In the genomic region with DNA sequence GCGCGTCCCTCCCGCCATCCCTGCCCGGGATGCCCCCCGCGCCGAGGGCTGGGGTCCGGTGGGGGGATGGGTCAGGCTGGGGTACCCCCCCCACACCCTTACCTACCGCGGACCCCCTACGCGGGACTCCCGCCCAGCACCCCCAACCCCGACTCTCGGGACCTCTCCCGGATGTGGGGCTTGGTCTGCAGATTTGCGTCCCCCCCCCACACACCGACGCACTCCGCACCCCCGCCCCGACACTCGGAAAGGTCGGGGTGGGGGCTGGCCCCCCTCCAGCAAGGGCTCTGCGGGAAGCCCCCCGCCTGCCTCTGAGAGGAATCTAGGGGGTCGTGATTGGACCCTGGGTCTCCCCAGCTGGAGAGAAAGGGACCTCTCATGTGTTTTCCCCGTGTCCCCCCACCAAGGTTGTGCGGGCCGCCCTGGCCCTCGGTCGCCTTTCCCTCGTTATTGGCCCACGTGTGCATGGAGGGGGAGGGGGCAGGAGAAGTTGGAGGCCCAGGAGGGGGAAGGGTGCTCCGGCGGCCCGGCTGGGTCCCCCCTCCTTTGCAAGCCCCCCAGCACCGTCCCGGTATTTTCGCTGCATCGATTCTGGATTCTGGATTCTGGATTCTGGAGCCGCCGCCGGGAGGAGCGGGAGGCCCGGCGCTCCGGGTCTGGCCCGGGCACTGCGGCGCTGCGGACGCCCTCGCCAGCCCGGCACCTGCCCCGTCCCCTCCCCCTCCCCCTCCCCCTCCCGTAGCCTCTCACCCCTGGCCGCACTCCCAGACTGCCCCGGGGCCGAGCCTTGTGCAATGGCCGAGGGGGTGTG, we compare ENCODE assay signal across 8 cellular contexts. TPM values are rescaled to one million over a fixed set of nuclear protein-coding genes. Genes with fewer than 3 reads are reported as not detected.
A peak's percentile ranks its signal among the peaks of the same experiment; 100 is the strongest.
DNase-seq lines count a peak whose midpoint lies in the region; ATAC-seq and TF ChIP-seq lines count a peak whose summit lies in the region.

No MANE protein-coding gene starts in this region.

- peak overlapping the region; percentile 66 for H3K27ac ChIP-seq in brain microvascular endothelial cell
- H3K27ac ChIP-seq in stomach smooth muscle (ENCODE audit: low read length): peak overlapping the region; percentile 97

- H3K4me3 ChIP-seq in brain microvascular endothelial cell (ENCODE audit: low read depth, low read length) (peak overlapping the region; percentile 77), stomach smooth muscle (ENCODE audit: low read length in 2 of 2) (peak overlapping the region; percentile 83 to 88)

- peaks cover 2% of the 10 kb centered on the region for H3K4me1 Mint-ChIP-seq in glutamatergic neuron (ENCODE audit: low read depth, unreplicated experiment)

- TF ChIP-seq CTCF in brain microvascular endothelial cell (IDR thresholded peaks at IDR 0.05; ENCODE audit: low read depth, low read length, missing control alignments) (no peak), glutamatergic neuron (IDR thresholded peaks at IDR 0.05; ENCODE audit: partially characterized antibody, unreplicated experiment) (no peak)

- H3K9me3 ChIP-seq in stomach smooth muscle (ENCODE audit: control insufficient read depth in 2 of 2, low read length in 2 of 2): no peaks in the 10 kb centered on the region

- peaks cover 55% of the 10 kb centered on the region for H3K27me3 Mint-ChIP-seq in glutamatergic neuron (ENCODE audit: unreplicated experiment)

- intact Hi-C loops in left colon (cut with DNase I, micrococcal nuclease): no loop called here

- in situ Hi-C loops in brain microvascular endothelial cell (cut with HindIII; ENCODE audit: low pct_ligation_motif_present, low sequenced_read_pairs): no loop called here

- H3K36me3 ChIP-seq in brain microvascular endothelial cell (replicated peaks): no peaks in the 10 kb centered on the region
- no peaks in the 10 kb centered on the region for H3K36me3 ChIP-seq in stomach smooth muscle (ENCODE audit: control insufficient read depth in 2 of 2, insufficient read depth in 2 of 2, low read length in 2 of 2)

- H3K9ac ChIP-seq in stomach smooth muscle (ENCODE audit: low read length in 2 of 2): peak overlapping the region; percentile 87 to 98

- H3K4me3 Mint-ChIP-seq in glutamatergic neuron (ENCODE audit: unreplicated experiment): no peak overlapping the region

- DNase-seq in NCI-H524 (lab: John Stamatoyannopoulos, UW) (peak; percentile 62), NCI-H524 treated with DMSO at 0.1 percent for 48 hours (lab: John Stamatoyannopoulos, UW) (no peak), NCI-H226 (peak; percentile 19), brain microvascular endothelial cell (no peak), left colon (peak in 1 of 2 donors; percentile 67), SW 1271 (lab: John Stamatoyannopoulos, UW) (no peak), glutamatergic neuron (no peak)

- H3K27ac Mint-ChIP-seq in glutamatergic neuron (ENCODE audit: unreplicated experiment): no peak overlapping the region

- H3K9me3 Mint-ChIP-seq in glutamatergic neuron (ENCODE audit: unreplicated experiment): peaks cover 9% of the 10 kb centered on the region

- peaks cover 66% of the 10 kb centered on the region for H3K4me1 ChIP-seq in stomach smooth muscle (ENCODE audit: control insufficient read depth, insufficient read depth, low read length)

- ATAC-seq in left colon: peak; percentile 54

- no peaks in the 10 kb centered on the region for H3K36me3 Mint-ChIP-seq in glutamatergic neuron (ENCODE audit: unreplicated experiment)

- H3K27me3 ChIP-seq in brain microvascular endothelial cell (replicated peaks) (no peaks in the 10 kb centered on the region), stomach smooth muscle (ENCODE audit: control insufficient read depth in 1 of 2, insufficient read depth in 2 of 2, low read length in 2 of 2) (no peaks in the 10 kb centered on the region)

RNA-seq across cellular contexts. Expression of a gene that starts 0.6 kb away (rescaled TPM):
- total RNA-seq in left colon: 10 to 100 TPM; 52.4 to 57.8 TPM
- total RNA-seq in glutamatergic neuron (ENCODE audit: unreplicated experiment): 2.0 TPM

Comparison
In these comparisons a context has a peak if more than half of its experiments do, and no peak if none do; other contexts are left out.
1. DNase-seq: peak in NCI-H524 (2 of 2) and NCI-H226 (single experiment); none in NCI-H524 treated with DMSO at 0.1 percent for 48 hours (single experiment), brain microvascular endothelial cell (single experiment), SW 1271 (0 of 2) and glutamatergic neuron (single experiment).
2. RNA of a gene that starts 0.6 kb away (total RNA-seq): 52.4 to 57.8 TPM in left colon; 2.0 TPM in glutamatergic neuron (single experiment); every median in the first group is over 10 times any median in the second.